23 cellular contexts compared by ENCODE assay signal in genomic region chr11:38297670-38298069, GRCh38.
DNase-seq lines count a peak whose midpoint lies in the region; TF ChIP-seq lines count a peak whose summit lies in the region.
"Had no signal": no experiment of that assay in that cellular context is flagged by ENCODE, and none has a peak within 500 bp of the region (broad histone marks: within the 10 kb centered on the region; RNA-seq: fewer than 3 reads in every experiment).

No MANE protein-coding gene starts in this region.

- H3K4me3 ChIP-seq in H7 (ENCODE audit: insufficient read depth, low read depth, low read length) (no peak overlapping the region), neural progenitor cell (no peak overlapping the region)
- H3K4me3 ChIP-seq: BLaER1 treated with 17β-estradiol and CSF1 and Interleukin-3, amounts not matched to agents 10 nM and 100 nM; GM12878; HAP-1 had no signal

- no peaks in the 10 kb centered on the region for H3K4me1 Mint-ChIP-seq in neural progenitor cell
- H3K4me1 Mint-ChIP-seq: CD14-positive monocyte; CD8-positive, alpha-beta memory T cell had no signal

- H3K9ac ChIP-seq in neural progenitor cell = no peak overlapping the region
- H3K9ac ChIP-seq: BLaER1 treated with 17β-estradiol and CSF1 and Interleukin-3, amounts not matched to agents 10 nM and 100 nM had no signal

- peak overlapping the region; percentile 89 for H2AFZ ChIP-seq in neural progenitor cell (replicated peaks)

- H3K79me2 ChIP-seq in neural progenitor cell (ENCODE audit: low read depth) = no peaks in the 10 kb centered on the region

- DNase-seq in H7 = peak; percentile 7
- DNase-seq in NCI-H69 (lab: John Stamatoyannopoulos, UW) = peak; percentile 62
- peak; percentile 69 for DNase-seq in left kidney (ENCODE audit: low read depth, low spot score)
- no peak for DNase-seq in neural progenitor cell (ENCODE audit: low spot score)
- no peak for DNase-seq in UCSD-AML1 (lab: John Stamatoyannopoulos, UW; ENCODE audit: unreplicated experiment)
- no peak for DNase-seq in LoVo (ENCODE audit: low spot score)
- no peak for DNase-seq in stimulated activated CD4-positive, alpha-beta T cell treated with anti-CD3 and anti-CD28 coated beads, Interleukin-4, amount 100 ng/mL, for 1 hour
- DNase-seq in activated CD4-positive, alpha-beta T cell treated with anti-CD3 and anti-CD28 coated beads, Interleukin-2, amount 50 U/mL, for 4 hours = no peak
- DNase-seq: AML-193; BE2C; CD4-positive, alpha-beta T cell; CD8-positive, alpha-beta memory T cell; DMS 273 treated with DMSO at 0.1 percent for 48 hours; DMS79; EL; GDM1; GOT3; HFFc6 had no signal

- H3K27me3 ChIP-seq in H7 (ENCODE audit: control insufficient read depth, insufficient read depth, low read length) (no peaks in the 10 kb centered on the region), neural progenitor cell (no peaks in the 10 kb centered on the region)
- H3K27me3 ChIP-seq: BE2C; BLaER1 treated with 17β-estradiol and CSF1 and Interleukin-3, amounts not matched to agents 10 nM and 100 nM had no signal

- H3K27me3 Mint-ChIP-seq in neural progenitor cell (ENCODE audit: insufficient read depth, low read depth) = no peaks in the 10 kb centered on the region
- H3K27me3 Mint-ChIP-seq: CD4-positive, alpha-beta T cell; CD8-positive, alpha-beta memory T cell had no signal

- H3K4me2 ChIP-seq in neural progenitor cell = no peak overlapping the region
- H3K4me2 ChIP-seq: BLaER1 treated with 17β-estradiol and CSF1 and Interleukin-3, amounts not matched to agents 10 nM and 100 nM had no signal

- no peaks in the 10 kb centered on the region for H3K9me3 ChIP-seq in neural progenitor cell (ENCODE audit: low read depth)
- H3K9me3 ChIP-seq: BE2C, HAP-1 had no signal

- peaks cover 8% of the 10 kb centered on the region for H3K9me3 Mint-ChIP-seq in neural progenitor cell

- no peak for TF ChIP-seq CTCF in neural progenitor cell (IDR thresholded peaks at IDR 0.05)

- H4K20me1 ChIP-seq in neural progenitor cell (ENCODE audit: low read depth) = no peaks in the 10 kb centered on the region
- H4K20me1 ChIP-seq: BLaER1 treated with 17β-estradiol and CSF1 and Interleukin-3, amounts not matched to agents 10 nM and 100 nM had no signal

- peaks cover 1% of the 10 kb centered on the region for H3K36me3 Mint-ChIP-seq in neural progenitor cell
- H3K36me3 Mint-ChIP-seq: CD14-positive monocyte had no signal

- H3K36me3 ChIP-seq in H7 (replicated peaks; ENCODE audit: control insufficient read depth, insufficient read depth, low read length) = no peaks in the 10 kb centered on the region
- no peaks in the 10 kb centered on the region for H3K36me3 ChIP-seq in neural progenitor cell
- H3K36me3 ChIP-seq: BE2C; BLaER1 treated with 17β-estradiol and CSF1 and Interleukin-3, amounts not matched to agents 10 nM and 100 nM; HAP-1 had no signal

- no peaks in the 10 kb centered on the region for H3F3A ChIP-seq in neural progenitor cell (ENCODE audit: low read depth)

- no peak overlapping the region for H3K27ac ChIP-seq in neural progenitor cell
- H3K27ac ChIP-seq: 22Rv1; BLaER1 treated with 17β-estradiol and CSF1 and Interleukin-3, amounts not matched to agents 10 nM and 100 nM had no signal

- H3K4me1 ChIP-seq in neural progenitor cell = no peaks in the 10 kb centered on the region
- H3K4me1 ChIP-seq: BE2C; BLaER1 treated with 17β-estradiol and CSF1 and Interleukin-3, amounts not matched to agents 10 nM and 100 nM; HAP-1 had no signal

- H3K4me3 Mint-ChIP-seq in neural progenitor cell = no peak overlapping the region
- H3K4me3 Mint-ChIP-seq: CD14-positive monocyte; CD4-positive, alpha-beta T cell; CD8-positive, alpha-beta memory T cell; HFFc6 had no signal

- H3K27ac Mint-ChIP-seq in neural progenitor cell = no peak overlapping the region
- H3K27ac Mint-ChIP-seq: CD14-positive monocyte; CD4-positive, alpha-beta T cell; CD8-positive, alpha-beta memory T cell; HFFc6 had no signal

Comparison
In these comparisons a context has a peak if more than half of its experiments do, and no peak if none do; other contexts are left out.
1. DNase-seq: peak in H7 (single experiment), NCI-H69 (single experiment) and left kidney (single experiment); none in neural progenitor cell (single experiment), UCSD-AML1 (single experiment), LoVo (single experiment), stimulated activated CD4-positive, alpha-beta T cell treated with anti-CD3 and anti-CD28 coated beads, Interleukin-4, amount 100 ng/mL, for 1 hour (single experiment) and activated CD4-positive, alpha-beta T cell treated with anti-CD3 and anti-CD28 coated beads, Interleukin-2, amount 50 U/mL, for 4 hours (0 of 2).